ENCODE assay signal across 24 cellular contexts in the genomic region with DNA sequence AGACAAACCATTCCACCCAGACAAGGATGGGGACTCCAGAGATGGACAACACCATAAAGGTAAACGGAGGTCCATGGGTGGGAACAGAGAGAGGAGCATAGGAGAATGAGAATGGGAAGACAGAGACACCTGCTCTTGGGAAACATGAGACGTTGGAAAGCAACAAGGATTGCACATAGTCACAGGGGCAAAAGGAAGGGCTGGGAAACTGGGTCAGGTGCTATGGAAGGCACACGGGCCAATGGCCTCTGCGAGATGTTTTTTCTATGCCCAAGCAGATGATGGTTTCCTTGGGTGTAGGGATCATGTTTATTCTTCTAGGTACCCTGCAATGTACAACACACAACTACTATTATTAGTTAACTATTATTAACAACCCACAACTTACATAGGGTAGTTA.
"Had no signal": no experiment of that assay in that cellular context is flagged by ENCODE, and none has a peak within 500 bp of the region (broad histone marks: within the 10 kb centered on the region; RNA-seq: fewer than 3 reads in every experiment).

No MANE protein-coding gene starts in this region.

- H3K27ac ChIP-seq: colonic mucosa, coronary artery, dorsolateral prefrontal cortex, epithelial cell of prostate, esophagus muscularis mucosa, esophagus squamous epithelium, foreskin keratinocyte, gastroesophageal sphincter, heart left ventricle, heart right ventricle, hepatocyte had no signal

- H3K27me3 ChIP-seq: colonic mucosa, foreskin keratinocyte, hepatocyte had no signal

- DNase-seq: colonic mucosa; cortex of kidney; dermis blood vessel endothelial cell; dorsolateral prefrontal cortex; effector CD4-positive, alpha-beta T cell; effector CD8-positive, alpha-beta T cell; effector memory CD4-positive, alpha-beta T cell; effector memory CD8-positive, alpha-beta T cell; endodermal cell; erythroblast; esophagus squamous epithelium; foreskin fibroblast; foreskin keratinocyte; foreskin melanocyte; head of caudate nucleus; heart left ventricle; heart right ventricle had no signal

- H3K4me3 ChIP-seq: colonic mucosa, coronary artery, dorsolateral prefrontal cortex, esophagus muscularis mucosa, esophagus squamous epithelium, gastroesophageal sphincter, heart left ventricle, heart right ventricle, hepatocyte had no signal

- H3K4me3 Mint-ChIP-seq: dendritic cell treated with granulocyte-macrophage colony-stimulating factor and Interleukin-4, amounts not matched to agents 40 ng/mL and 50 ng/mL, for 4 days; effector memory CD8-positive, alpha-beta T cell; endodermal cell had no signal

- H3K36me3 ChIP-seq: colonic mucosa, esophagus muscularis mucosa, esophagus squamous epithelium, gastroesophageal sphincter, heart left ventricle, heart right ventricle had no signal

- H3K27me3 Mint-ChIP-seq: dendritic cell treated with granulocyte-macrophage colony-stimulating factor and Interleukin-4, amounts not matched to agents 40 ng/mL and 50 ng/mL, for 4 days had no signal

- H3K4me1 ChIP-seq: colonic mucosa, esophagus muscularis mucosa, esophagus squamous epithelium, foreskin keratinocyte, gastroesophageal sphincter, heart right ventricle had no signal

- H3K4me1 Mint-ChIP-seq: endodermal cell had no signal

- H3K9me3 ChIP-seq: colonic mucosa, esophagus muscularis mucosa, esophagus squamous epithelium, gastroesophageal sphincter, heart left ventricle, heart right ventricle had no signal

- ATAC-seq: effector memory CD8-positive, alpha-beta T cell; esophagus mucosa; foreskin keratinocyte; gastroesophageal sphincter; heart left ventricle; heart right ventricle had no signal

- H3K27ac Mint-ChIP-seq: dendritic cell treated with granulocyte-macrophage colony-stimulating factor and Interleukin-4, amounts not matched to agents 40 ng/mL and 50 ng/mL, for 4 days; effector memory CD8-positive, alpha-beta T cell; endodermal cell had no signal

- H3K9me3 Mint-ChIP-seq: effector memory CD8-positive, alpha-beta T cell had no signal
